ENCODE assay signal across 8 cellular contexts in genomic region chr19:35776102-35776788, GRCh38. TPM values are rescaled to one million over a fixed set of nuclear protein-coding genes. Genes with fewer than 3 reads are reported as not detected.
DNase-seq lines count a peak whose midpoint lies in the region.

No MANE protein-coding gene starts in this region.

- H3K36me3 ChIP-seq in subcutaneous abdominal adipose tissue (ENCODE audit: control insufficient read depth in 5 of 5, insufficient read depth in 5 of 5, low read length in 5 of 5): peaks cover 0 to 25% (median 9%) of the 10 kb centered on the region in 5 donors

- H3K9me3 Mint-ChIP-seq in T-helper 1 cell treated with Interleukin-12 subunit alpha and Interleukin-12 subunit beta and Interleukin-4 antibody, amounts not matched to agents 30 μg/mL and 1 μg/mL, for 36 hours: no peaks in the 10 kb centered on the region
- no peaks in the 10 kb centered on the region for H3K9me3 Mint-ChIP-seq in activated CD4-positive, alpha-beta memory T cell treated with anti-CD3 and anti-CD28 coated beads for 36 hours

- DNase-seq in T-helper 1 cell: no peak
- DNase-seq in activated CD4-positive, alpha-beta memory T cell treated with anti-CD3 and anti-CD28 coated beads for 36 hours: no peak
- no peak for DNase-seq in NCI-H2107 (lab: John Stamatoyannopoulos, UW)
- DNase-seq in middle frontal gyrus (ENCODE audit: extremely low spot score, low spot score): no peak
- DNase-seq in activated CD8-positive, alpha-beta memory T cell treated with anti-CD3 and anti-CD28 coated beads, Interleukin-2, amount 50 U/mL, for 48 hours: no peak

- intact Hi-C loops in activated CD4-positive, alpha-beta memory T cell treated with anti-CD3 and anti-CD28 coated beads for 36 hours (cut with micrococcal nuclease): no loop called here

- H3K27me3 ChIP-seq in subcutaneous abdominal adipose tissue (ENCODE audit: control insufficient read depth in 5 of 5, insufficient read depth in 4 of 5, low read length in 5 of 5): no peaks in the 10 kb centered on the region

- no peak overlapping the region for H3K27ac ChIP-seq in subcutaneous abdominal adipose tissue (ENCODE audit: low read depth, low read length)

- peak overlapping the region in 1 of 5 donors; percentile 52 for H3K9ac ChIP-seq in subcutaneous abdominal adipose tissue (ENCODE audit: low read length in 5 of 5)

- peak overlapping the region; percentile 87 for H3K4me3 Mint-ChIP-seq in T-helper 1 cell treated with Interleukin-12 subunit alpha and Interleukin-12 subunit beta and Interleukin-4 antibody, amounts not matched to agents 30 μg/mL and 1 μg/mL, for 36 hours
- peak overlapping the region; percentile 71 for H3K4me3 Mint-ChIP-seq in activated CD4-positive, alpha-beta memory T cell treated with anti-CD3 and anti-CD28 coated beads for 36 hours

- peak overlapping the region; percentile 79 for H3K27ac Mint-ChIP-seq in T-helper 1 cell treated with Interleukin-12 subunit alpha and Interleukin-12 subunit beta and Interleukin-4 antibody, amounts not matched to agents 30 μg/mL and 1 μg/mL, for 36 hours
- peak overlapping the region; percentile 15 for H3K27ac Mint-ChIP-seq in activated CD4-positive, alpha-beta memory T cell treated with anti-CD3 and anti-CD28 coated beads for 36 hours

- H3K4me1 Mint-ChIP-seq in T-helper 1 cell treated with Interleukin-12 subunit alpha and Interleukin-12 subunit beta and Interleukin-4 antibody, amounts not matched to agents 30 μg/mL and 1 μg/mL, for 36 hours (ENCODE audit: low read depth): peaks cover 21% of the 10 kb centered on the region
- peaks cover 15% of the 10 kb centered on the region for H3K4me1 Mint-ChIP-seq in activated CD4-positive, alpha-beta memory T cell treated with anti-CD3 and anti-CD28 coated beads for 36 hours (ENCODE audit: low read depth)

- H3K27me3 Mint-ChIP-seq in T-helper 1 cell treated with Interleukin-12 subunit alpha and Interleukin-12 subunit beta and Interleukin-4 antibody, amounts not matched to agents 30 μg/mL and 1 μg/mL, for 36 hours (ENCODE audit: low read depth): no peaks in the 10 kb centered on the region
- H3K27me3 Mint-ChIP-seq in activated CD4-positive, alpha-beta memory T cell treated with anti-CD3 and anti-CD28 coated beads for 36 hours: no peaks in the 10 kb centered on the region

- CTCF ChIA-PET in activated CD4-positive, alpha-beta memory T cell treated with anti-CD3 and anti-CD28 coated beads for 36 hours (lab: Charles Lee): no interaction called here

- peaks cover 5 to 18% (median 10%) of the 10 kb centered on the region in 5 donors for H3K4me1 ChIP-seq in subcutaneous abdominal adipose tissue (ENCODE audit: control insufficient read depth in 5 of 5, insufficient read depth in 5 of 5, low read length in 5 of 5)

- H3K36me3 Mint-ChIP-seq in T-helper 1 cell treated with Interleukin-12 subunit alpha and Interleukin-12 subunit beta and Interleukin-4 antibody, amounts not matched to agents 30 μg/mL and 1 μg/mL, for 36 hours (ENCODE audit: low read depth): peaks cover 6% of the 10 kb centered on the region
- no peaks in the 10 kb centered on the region for H3K36me3 Mint-ChIP-seq in activated CD4-positive, alpha-beta memory T cell treated with anti-CD3 and anti-CD28 coated beads for 36 hours

- POLR2A ChIA-PET in activated CD4-positive, alpha-beta memory T cell treated with anti-CD3 and anti-CD28 coated beads for 36 hours (lab: Charles Lee): interaction anchor here (1.5 kb wide), 1 partner anchor 81 kb away, joined by 4 read pairs; no protein-coding TSS in a partner anchor

- H3K4me3 ChIP-seq in iPS-18c (ENCODE audit: insufficient read depth, low read depth, low read length): peak overlapping the region; percentile 66
- peak overlapping the region in 4 of 5 donors; percentile 25 to 77 (median 68) for H3K4me3 ChIP-seq in subcutaneous abdominal adipose tissue (ENCODE audit: low read depth in 1 of 5, low read length in 5 of 5)

- H3K9me3 ChIP-seq in iPS-18c (ENCODE audit: control insufficient read depth, insufficient read depth, low read length) (no peaks in the 10 kb centered on the region), subcutaneous abdominal adipose tissue (ENCODE audit: control insufficient read depth in 5 of 5, low read length in 5 of 5) (no peaks in the 10 kb centered on the region)

RNA-seq across cellular contexts. Expression of gene ARHGAP33, which starts 0.9 kb away (rescaled TPM):
- 10 to 100 TPM; 35.0 to 39.3 TPM for total RNA-seq in activated CD4-positive, alpha-beta memory T cell treated with anti-CD3 and anti-CD28 coated beads for 36 hours

RNA-seq across cellular contexts. Expression of gene PROSER3, which starts 18.3 kb away (rescaled TPM):
- total RNA-seq in activated CD4-positive, alpha-beta memory T cell treated with anti-CD3 and anti-CD28 coated beads for 36 hours: 10 to 100 TPM; 38.4 to 40.0 TPM

RNA-seq across cellular contexts. Expression of gene HSPB6, which starts 19.4 kb away (rescaled TPM):
- total RNA-seq in activated CD4-positive, alpha-beta memory T cell treated with anti-CD3 and anti-CD28 coated beads for 36 hours: under 1 TPM; 0.36 to 0.53 TPM

RNA-seq across cellular contexts. Expression of gene LIN37, which starts 27.9 kb away (rescaled TPM):
- total RNA-seq in activated CD4-positive, alpha-beta memory T cell treated with anti-CD3 and anti-CD28 coated beads for 36 hours: 1 to 10 TPM; 7.5 TPM

RNA-seq across cellular contexts. Expression of gene PSENEN, which starts 30.8 kb away (rescaled TPM):
- total RNA-seq in activated CD4-positive, alpha-beta memory T cell treated with anti-CD3 and anti-CD28 coated beads for 36 hours: 10 to 100 TPM; 46.7 to 47.9 TPM
